ENCODE assay signal across 1 cellular context in genomic region chr10:89861584-89862287, GRCh38.
TF ChIP-seq lines count a peak whose summit lies in the region.

No MANE protein-coding gene starts in this region.

TF ChIP-seq in HEK293, 187 proteins besides CTCF, POLR2A, EP300 and RAD21 (continued from another document and continues in another):
- TF ChIP-seq ZNF37A (tag by site-specific recombination; IDR thresholded peaks at IDR 0.05): no peak
- no peak for TF ChIP-seq ZNF280D (tag by site-specific recombination; IDR thresholded peaks at IDR 0.05)
- peak; percentile 58; the same call in 1 of the 2 replicates for TF ChIP-seq ZBTB17 (tag by site-specific recombination; IDR thresholded peaks at IDR 0.05)
- no peak for TF ChIP-seq ZNF510 (tag by site-specific recombination; IDR thresholded peaks at IDR 0.05; ENCODE audit: insufficient replicate concordance)
- TF ChIP-seq ZNF501 (tag by site-specific recombination; IDR thresholded peaks at IDR 0.05): no peak; the same call in 1 of the 2 replicates
- no peak for TF ChIP-seq ZNF350 (tag by site-specific recombination; IDR thresholded peaks at IDR 0.05)
- peak; percentile 59; the same call in 1 of the 2 replicates for TF ChIP-seq ZNF692 (tag by site-specific recombination; IDR thresholded peaks at IDR 0.05)
- peak; percentile 15; the same call in 1 of the 2 replicates for TF ChIP-seq MYNN (tag by site-specific recombination; IDR thresholded peaks at IDR 0.05; ENCODE audit: borderline replicate concordance)
- no peak for TF ChIP-seq ZNF10 (tag by site-specific recombination; IDR thresholded peaks at IDR 0.05)
- TF ChIP-seq PRDM6 (tag by site-specific recombination; IDR thresholded peaks at IDR 0.05): peak; percentile 97
- no peak for TF ChIP-seq ZNF830 (tag by site-specific recombination; IDR thresholded peaks at IDR 0.05; ENCODE audit: low read depth)
- no peak for TF ChIP-seq ZNF341 (tag by site-specific recombination; IDR thresholded peaks at IDR 0.05; ENCODE audit: low read depth)
- no peak for TF ChIP-seq ZSCAN18 (tag by site-specific recombination; IDR thresholded peaks at IDR 0.05)
- TF ChIP-seq ZNF423 (tag by site-specific recombination; IDR thresholded peaks at IDR 0.05): no peak
- no peak for TF ChIP-seq KLF16 (tag by site-specific recombination; IDR thresholded peaks at IDR 0.05)
- no peak for TF ChIP-seq ZNF791 (tag by site-specific recombination; IDR thresholded peaks at IDR 0.05)
- TF ChIP-seq ZNF449 (tag by site-specific recombination; IDR thresholded peaks at IDR 0.05): peak; percentile 58; the same call in 1 of the 2 replicates
- TF ChIP-seq ZNF366 (tag by site-specific recombination; conservative IDR thresholded peaks at IDR 0.05): peak; percentile 90
- TF ChIP-seq ZNF629 (tag by site-specific recombination; IDR thresholded peaks at IDR 0.05): peak; percentile 84
- no peak for TF ChIP-seq ZNF785 (tag by site-specific recombination; IDR thresholded peaks at IDR 0.05)
- no peak for TF ChIP-seq ZNF311 (tag by site-specific recombination; IDR thresholded peaks at IDR 0.05; ENCODE audit: borderline replicate concordance)
- TF ChIP-seq SETDB1 (IDR thresholded peaks at IDR 0.05; ENCODE audit: insufficient read length, low read length): no peak
- peak; percentile 56; the same call in 1 of the 2 replicates for TF ChIP-seq ZNF24 (tag by site-specific recombination; IDR thresholded peaks at IDR 0.05)
- TF ChIP-seq ZNF18 (tag by site-specific recombination; IDR thresholded peaks at IDR 0.05): no peak
- no peak for TF ChIP-seq ZNF701 (tag by site-specific recombination; IDR thresholded peaks at IDR 0.05)
- no peak for TF ChIP-seq ZNF48 (tag by site-specific recombination; IDR thresholded peaks at IDR 0.05)
- TF ChIP-seq HIC1 (tag by site-specific recombination; IDR thresholded peaks at IDR 0.05): peak; percentile 83
- no peak for TF ChIP-seq ZBTB26 (tag by site-specific recombination; optimal IDR thresholded peaks at IDR 0.05)
- TF ChIP-seq ZSCAN23 (tag by site-specific recombination; IDR thresholded peaks at IDR 0.05): peak; percentile 54; the same call in 1 of the 2 replicates
- TF ChIP-seq REPIN1 (tag by site-specific recombination; IDR thresholded peaks at IDR 0.05; ENCODE audit: low read depth): no peak
- no peak for TF ChIP-seq ZNF155 (tag by site-specific recombination; IDR thresholded peaks at IDR 0.05)
- no peak for TF ChIP-seq ZNF132 (tag by site-specific recombination; IDR thresholded peaks at IDR 0.05; ENCODE audit: borderline replicate concordance)
- TF ChIP-seq ZNF558 (tag by site-specific recombination; IDR thresholded peaks at IDR 0.05): peak; percentile 70
- no peak for TF ChIP-seq HOXC10 (CRISPR knock-in tag; IDR thresholded peaks at IDR 0.05)
- no peak for TF ChIP-seq ZNF16 (tag by site-specific recombination; IDR thresholded peaks at IDR 0.05; ENCODE audit: low read depth)
- no peak; the same call in 1 of the 2 replicates for TF ChIP-seq ZNF596 (tag by site-specific recombination; IDR thresholded peaks at IDR 0.05)
- peak; percentile 84 for TF ChIP-seq ZNF639 (tag by site-specific recombination; IDR thresholded peaks at IDR 0.05)
- no peak for TF ChIP-seq ZNF530 (tag by site-specific recombination; IDR thresholded peaks at IDR 0.05; ENCODE audit: low read depth)
- TF ChIP-seq ZNF548 (tag by site-specific recombination; IDR thresholded peaks at IDR 0.05): no peak
- TF ChIP-seq ZNF549 (tag by site-specific recombination; IDR thresholded peaks at IDR 0.05): peak; percentile 19; the same call in 1 of the 2 replicates
- no peak for TF ChIP-seq PBX3 (CRISPR knock-in tag; IDR thresholded peaks at IDR 0.05)
- no peak for TF ChIP-seq ZNF302 (tag by site-specific recombination; IDR thresholded peaks at IDR 0.05; ENCODE audit: low read depth)
- TF ChIP-seq SP3 (tag by site-specific recombination; IDR thresholded peaks at IDR 0.05): 0 out of 2 replicates have a peak, but pooled peaks have one; percentile 24
- no peak for TF ChIP-seq ZNF112 (tag by site-specific recombination; IDR thresholded peaks at IDR 0.05)
- TF ChIP-seq ZFHX2 (tag by site-specific recombination; conservative IDR thresholded peaks at IDR 0.05): no peak
- TF ChIP-seq ZNF837 (tag by site-specific recombination; IDR thresholded peaks at IDR 0.05): no peak
- TF ChIP-seq SCRT1 (tag by site-specific recombination; IDR thresholded peaks at IDR 0.05; ENCODE audit: borderline replicate concordance): no peak
- TF ChIP-seq ZNF214 (tag by site-specific recombination; IDR thresholded peaks at IDR 0.05; ENCODE audit: borderline replicate concordance): no peak
- TF ChIP-seq ZNF416 (tag by site-specific recombination; IDR thresholded peaks at IDR 0.05): no peak
- no peak for TF ChIP-seq ZNF354C (tag by site-specific recombination; IDR thresholded peaks at IDR 0.05; ENCODE audit: borderline replicate concordance, low read depth)
